24 cellular contexts compared by ENCODE assay signal in the genomic region with DNA sequence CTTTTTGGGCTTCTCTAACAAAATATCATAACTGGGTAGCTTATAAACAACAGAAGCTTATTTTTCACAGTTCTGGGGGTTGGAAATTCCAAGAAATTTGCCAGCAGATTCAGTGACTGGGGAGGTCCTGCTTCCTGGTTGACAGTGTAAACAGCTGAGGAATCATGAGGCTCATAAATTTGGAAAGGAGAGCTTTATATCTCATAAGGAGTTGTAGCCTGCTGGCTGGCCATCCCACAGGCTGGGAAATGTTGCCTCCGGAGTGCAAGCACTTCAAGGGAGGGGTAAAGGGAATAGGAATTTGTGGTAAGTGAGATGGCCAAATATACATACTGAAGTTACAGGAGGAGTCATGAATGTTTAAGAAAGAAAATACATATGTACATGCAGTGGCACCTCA.
"Had no signal": no experiment of that assay in that cellular context is flagged by ENCODE, and none has a peak within 500 bp of the region (broad histone marks: within the 10 kb centered on the region; RNA-seq: fewer than 3 reads in every experiment).

No MANE protein-coding gene starts in this region.

- H3K27ac ChIP-seq: adrenal gland, ascending aorta, heart right ventricle, pancreas, psoas muscle, skin epidermis, stomach, suprapubic skin, tibial nerve had no signal

- H3K27me3 ChIP-seq: adrenal gland, ascending aorta, heart right ventricle, pancreas, stomach, suprapubic skin, tibial nerve had no signal

- H3K36me3 ChIP-seq: adrenal gland, ascending aorta, heart right ventricle, pancreas, stomach, suprapubic skin, tibial nerve had no signal

- H3K4me3 Mint-ChIP-seq: activated CD8-positive, alpha-beta T cell treated with anti-CD3 and anti-CD28 coated beads, Interleukin-2, amount 10 ng/mL, durations not matched to agents 7 days and 5 days; activated naive CD8-positive, alpha-beta T cell; naive thymus-derived CD4-positive, alpha-beta T cell; stimulated activated memory B cell treated with anti-CD40 and anti-IgM and Interleukin-4, amounts not matched to agents 10 μg/mL and 1 μg/mL and 100 μg/mL, for 72 hours had no signal

- H3K4me3 ChIP-seq: adrenal gland, ascending aorta, heart right ventricle, mucosa of descending colon, pancreas, psoas muscle, skin epidermis, stomach, suprapubic skin, tibial nerve had no signal

- DNase-seq: activated CD4-positive, alpha-beta T cell treated with anti-CD3 and anti-CD28 coated beads for 1 hour; activated CD4-positive, alpha-beta T cell treated with anti-CD3 and anti-CD28 coated beads, Interleukin-2, amount 50 U/mL, for 1 hour; activated CD8-positive, alpha-beta T cell treated with anti-CD3 and anti-CD28 coated beads, Interleukin-2, amount 10 ng/mL, durations not matched to agents 7 days and 5 days; activated gamma-delta T cell treated with Interleukin-2 at 50 U/mL for 16 hours; adrenal gland; central memory CD4-positive, alpha-beta T cell; effector memory CD4-positive, alpha-beta T cell; heart right ventricle; islet precursor cell; left cardiac atrium; mesendoderm; mucosa of descending colon; naive thymus-derived CD4-positive, alpha-beta T cell; pancreas; psoas muscle; right cardiac atrium; stomach; T-helper 1 cell had no signal

- H3K9me3 ChIP-seq: adrenal gland, ascending aorta, heart right ventricle, mucosa of descending colon, pancreas, psoas muscle, stomach, suprapubic skin, tibial nerve had no signal

- H3K36me3 Mint-ChIP-seq: activated naive CD8-positive, alpha-beta T cell; stimulated activated memory B cell treated with anti-CD40 and anti-IgM and Interleukin-4, amounts not matched to agents 10 μg/mL and 1 μg/mL and 100 μg/mL, for 72 hours had no signal

- H3K27ac Mint-ChIP-seq: activated CD8-positive, alpha-beta T cell treated with anti-CD3 and anti-CD28 coated beads, Interleukin-2, amount 10 ng/mL, durations not matched to agents 7 days and 5 days; activated naive CD8-positive, alpha-beta T cell; naive thymus-derived CD4-positive, alpha-beta T cell; stimulated activated memory B cell treated with anti-CD40 and anti-IgM and Interleukin-4, amounts not matched to agents 10 μg/mL and 1 μg/mL and 100 μg/mL, for 72 hours had no signal

- H3K4me1 ChIP-seq: ascending aorta, pancreas, psoas muscle, tibial nerve had no signal

- H3K27me3 Mint-ChIP-seq: activated naive CD8-positive, alpha-beta T cell; naive thymus-derived CD4-positive, alpha-beta T cell; stimulated activated memory B cell treated with anti-CD40 and anti-IgM and Interleukin-4, amounts not matched to agents 10 μg/mL and 1 μg/mL and 100 μg/mL, for 72 hours had no signal
